Comparison of ENCODE assay signal across 12 cellular contexts in genomic region chr9:109289186-109289585, GRCh38. TPM values are rescaled to one million over a fixed set of nuclear protein-coding genes. Genes with fewer than 3 reads are reported as not detected.
"Had no signal": no experiment of that assay in that cellular context is flagged by ENCODE, and none has a peak within 500 bp of the region (broad histone marks: within the 10 kb centered on the region; RNA-seq: fewer than 3 reads in every experiment).

No MANE protein-coding gene starts in this region.

- H3K36me3 ChIP-seq: adrenal gland, heart left ventricle had no signal

- H3K4me1 Mint-ChIP-seq: T-helper 17 cell had no signal

- H3K27ac ChIP-seq: adrenal gland, heart left ventricle had no signal

- H3K4me3 Mint-ChIP-seq: natural killer cell treated with Interleukin-12 subunit alpha and Interleukin-12 subunit beta and Interleukin-15 and Interleukin-18, amount 100 ng/mL, for 72 hours; stimulated activated naive CD8-positive, alpha-beta T cell treated with anti-CD3 and anti-CD28 coated beads, Interleukin-15, Interleukin-2, amounts not matched to agents 100 ng/mL and 50 ng/mL, for 24 hours; T-helper 17 cell had no signal

- H3K4me1 ChIP-seq: adrenal gland had no signal

- DNase-seq: activated naive CD4-positive, alpha-beta T cell treated with anti-CD3 and anti-CD28 coated beads, Interleukin-2, amount 50 U/mL, for 16 hours; adrenal gland; central memory CD4-positive, alpha-beta T cell; cortex of kidney; effector CD8-positive, alpha-beta T cell; heart left ventricle; islet precursor cell; nucleus accumbens; stimulated activated CD4-positive, alpha-beta T cell treated with anti-CD3 and anti-CD28 coated beads, Interleukin-2, amount 100 ng/mL, for 48 hours; T-helper 17 cell had no signal

- H3K9me3 Mint-ChIP-seq: natural killer cell treated with Interleukin-12 subunit alpha and Interleukin-12 subunit beta and Interleukin-15 and Interleukin-18, amount 100 ng/mL, for 72 hours; stimulated activated naive CD8-positive, alpha-beta T cell treated with anti-CD3 and anti-CD28 coated beads, Interleukin-15, Interleukin-2, amounts not matched to agents 100 ng/mL and 50 ng/mL, for 24 hours had no signal

- ATAC-seq: heart left ventricle; natural killer cell treated with Interleukin-12 subunit alpha and Interleukin-12 subunit beta and Interleukin-15 and Interleukin-18, amount 100 ng/mL, for 72 hours; T-helper 17 cell had no signal

- H3K9me3 ChIP-seq: adrenal gland, heart left ventricle had no signal

- H3K36me3 Mint-ChIP-seq: natural killer cell treated with Interleukin-12 subunit alpha and Interleukin-12 subunit beta and Interleukin-15 and Interleukin-18, amount 100 ng/mL, for 72 hours had no signal

- H3K27me3 ChIP-seq: adrenal gland, heart left ventricle had no signal

- H3K4me3 ChIP-seq: adrenal gland, heart left ventricle had no signal

- H3K27ac Mint-ChIP-seq: natural killer cell treated with Interleukin-12 subunit alpha and Interleukin-12 subunit beta and Interleukin-15 and Interleukin-18, amount 100 ng/mL, for 72 hours; stimulated activated naive CD8-positive, alpha-beta T cell treated with anti-CD3 and anti-CD28 coated beads, Interleukin-15, Interleukin-2, amounts not matched to agents 100 ng/mL and 50 ng/mL, for 24 hours; T-helper 17 cell had no signal

RNA-seq across cellular contexts. Expression of gene EPB41L4B, which starts 31.7 kb away (rescaled TPM):
- total RNA-seq: T-helper 17 cell had no signal
